ENCODE assay signal across 8 cellular contexts in genomic region chr1:200669314-200670214, GRCh38. TPM values are rescaled to one million over a fixed set of nuclear protein-coding genes. Genes with fewer than 3 reads are reported as not detected.
A peak's percentile ranks its signal among the peaks of the same experiment; 100 is the strongest.
DNase-seq lines count a peak whose midpoint lies in the region; ATAC-seq and TF ChIP-seq lines count a peak whose summit lies in the region.

DDX59 (minus strand) TSS chr1:200669907; CDS start chr1:200666740, 3,167 bp downstream.

- peak within 1 kb of the TSS; percentile 90 for H3K9ac ChIP-seq in mucosa of stomach (ENCODE audit: low read length)

- BruUV-seq in PC-9 (replicated peaks; lab: Mats Ljungman, UMichigan): no TSS peak

- TF ChIP-seq CTCF in PC-9 (conservative IDR thresholded peaks at IDR 0.05): no peak

- peak within 1 kb of the TSS; percentile 96 for H3K27ac ChIP-seq in PC-9

- ATAC-seq in GM21619 (IDR thresholded peaks at IDR 0.05; ENCODE audit: unreplicated experiment): peak; percentile 80

- peak within 1 kb of the TSS; percentile 98 for H3K4me2 ChIP-seq in PC-9

- H4K20me1 ChIP-seq in PC-9 (ENCODE audit: insufficient read depth): no peaks in the 10 kb centered on the region

- H3K27me3 ChIP-seq in PC-9 (ENCODE audit: insufficient read depth, low read depth) (no peaks in the 10 kb centered on the region), mucosa of stomach (ENCODE audit: control insufficient read depth, insufficient read depth, low read length) (no peaks in the 10 kb centered on the region)

- H3K9me3 ChIP-seq in PC-9 (ENCODE audit: insufficient read depth, low read depth) (no peaks in the 10 kb centered on the region), mucosa of stomach (ENCODE audit: control insufficient read depth, low read length) (no peaks in the 10 kb centered on the region)

- TF ChIP-seq POLR2A in erythroblast (IDR thresholded peaks at IDR 0.05; ENCODE audit: low read length): peak; percentile 91

- no peaks in the 10 kb centered on the region for H3K9me2 ChIP-seq in PC-9 (ENCODE audit: insufficient read depth)

- CTCF ChIA-PET in PC-9 (lab: Charles Lee): interaction anchor here (1.0 kb wide), 1 partner anchor 15 kb away, joined by 3 read pairs; no protein-coding TSS in a partner anchor

- intact Hi-C loops in PC-9 (cut with micrococcal nuclease; ENCODE audit: unreplicated experiment): loop anchor here (1.0 kb wide), 4 partner anchors 28 to 134 kb away; partner anchors contain the start of gene KIF14

- H2AFZ ChIP-seq in PC-9: peak within 1 kb of the TSS; percentile 92

- H3K4me1 ChIP-seq in PC-9 (replicated peaks; ENCODE audit: insufficient read depth) (peaks cover 23% of the 10 kb centered on the region), mucosa of stomach (ENCODE audit: control insufficient read depth, insufficient read depth, low read length) (peaks cover 8% of the 10 kb centered on the region)

- H3K4me3 ChIP-seq in Jurkat, Clone E6-1 (ENCODE audit: low read length): peak within 1 kb of the TSS; percentile 83
- H3K4me3 ChIP-seq in PC-9: peak within 1 kb of the TSS; percentile 75
- H3K4me3 ChIP-seq in mucosa of stomach (ENCODE audit: low read length): peak within 1 kb of the TSS; percentile 72

- H3F3A ChIP-seq in PC-9 (ENCODE audit: insufficient read depth, low read depth): peaks cover 16% of the 10 kb centered on the region

- H3K36me3 ChIP-seq in PC-9 (ENCODE audit: low read depth) (peaks cover 11% of the 10 kb centered on the region), mucosa of stomach (ENCODE audit: control insufficient read depth, insufficient read depth, low read length) (no peaks in the 10 kb centered on the region)

- peaks cover 43% of the 10 kb centered on the region for H3K79me2 ChIP-seq in PC-9 (ENCODE audit: low read depth)

- POLR2A ChIA-PET in PC-9 (lab: Charles Lee; ENCODE audit: unreplicated experiment): interaction anchor here (0.6 to 2.0 kb wide), 13 partner anchors 8 to 606 kb away, joined by 3 to 25 read pairs (median 5); no protein-coding TSS in a partner anchor

- peak; percentile 97 for DNase-seq in DMS153 (lab: John Stamatoyannopoulos, UW)
- peak; percentile 84 for DNase-seq in Jurkat, Clone E6-1 (ENCODE audit: low read depth, low spot score)
- peak; percentile 83 to 95 for DNase-seq in PC-9
- peak; percentile 93 for DNase-seq in activated T-cell treated with anti-CD3 and anti-CD28 coated beads, Interleukin-2, amount 50 U/mL, for 1 hour
- DNase-seq in erythroblast (lab: John Stamatoyannopoulos, UW): peak; percentile 93 to 96
- DNase-seq in stimulated activated CD8-positive, alpha-beta memory T cell treated with anti-CD3 and anti-CD28 coated beads, Interleukin-7, amount 100 ng/mL, for 1 hour (ENCODE audit: low read depth in 2 of 2): peak; percentile 76

RNA-seq across cellular contexts. Expression of gene DDX59, which starts in this region (rescaled TPM):
- polyA plus RNA-seq in Jurkat, Clone E6-1 (2012; ENCODE audit: insufficient read depth, insufficient read length): 24.7 TPM
- 32.9 and 35.9 TPM in 2 replicates for total RNA-seq in PC-9 (2021)

Comparison
In these comparisons a context has a peak if more than half of its experiments do, and no peak if none do; other contexts are left out.
1. Peak in every context shown above with its lines: DNase-seq, ATAC-seq, H3K4me3 ChIP-seq and H3K27ac ChIP-seq.